ENCODE assay signal across 8 cellular contexts in the genomic region with DNA sequence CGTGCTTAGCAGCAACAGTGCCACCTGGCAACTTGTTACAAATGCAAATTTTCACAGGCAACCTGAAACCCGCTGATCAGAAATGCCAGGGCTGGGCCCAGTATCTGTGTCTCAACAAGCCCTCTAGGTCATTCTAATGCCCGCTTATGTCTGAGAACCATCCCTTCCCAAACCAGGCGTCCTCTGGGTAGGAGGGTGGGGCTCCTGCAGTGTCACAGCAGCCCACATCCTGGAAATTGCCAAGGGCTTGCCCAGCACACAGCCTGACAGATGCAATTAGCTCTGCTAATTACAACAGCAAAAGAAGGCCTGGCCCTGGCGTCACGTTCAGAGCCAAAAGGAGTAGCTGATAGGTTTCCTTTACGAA. TPM values are rescaled to one million over a fixed set of nuclear protein-coding genes. Genes with fewer than 3 reads are reported as not detected.
DNase-seq lines count a peak whose midpoint lies in the region; ATAC-seq and TF ChIP-seq lines count a peak whose summit lies in the region.

No MANE protein-coding gene starts in this region.

- H3K27me3 ChIP-seq in BLaER1 treated with 17β-estradiol and CSF1 and Interleukin-3, amounts not matched to agents 10 nM and 100 nM: no peaks in the 10 kb centered on the region
- H3K27me3 ChIP-seq in right cardiac atrium (ENCODE audit: control insufficient read depth, insufficient read depth): no peaks in the 10 kb centered on the region
- H3K27me3 ChIP-seq in hepatocyte: no peaks in the 10 kb centered on the region

- peak overlapping the region; percentile 94 to 99 (median 97) for H3K4me2 ChIP-seq in BLaER1 treated with 17β-estradiol and CSF1 and Interleukin-3, amounts not matched to agents 10 nM and 100 nM
- H3K4me2 ChIP-seq in hepatocyte: no peak overlapping the region

- H2AFZ ChIP-seq in hepatocyte: no peak overlapping the region

- peaks cover 0 to 56% (median 27%) of the 10 kb centered on the region in 11 experiments; a peak in 18 of 22 replicates for H3K36me3 ChIP-seq in BLaER1 treated with 17β-estradiol and CSF1 and Interleukin-3, amounts not matched to agents 10 nM and 100 nM
- no peaks in the 10 kb centered on the region for H3K36me3 ChIP-seq in hepatocyte (replicated peaks; ENCODE audit: insufficient read depth, low read depth)

- H3K27ac ChIP-seq in BLaER1 treated with 17β-estradiol and CSF1 and Interleukin-3, amounts not matched to agents 10 nM and 100 nM: peak overlapping the region; percentile 43 to 90 (median 84); a peak in 21 of 22 replicates
- H3K27ac ChIP-seq in right cardiac atrium (ENCODE audit: low read length) (peak overlapping the region; percentile 79), hepatocyte (no peak overlapping the region)

- intact Hi-C loops in right cardiac atrium (cut with DNase I): no loop called here

- peaks cover 14% of the 10 kb centered on the region for H3K36me3 Mint-ChIP-seq in T-cell

- POLR2A ChIA-PET in T-cell (lab: Charles Lee): interaction anchor here in 1 of 2 donors (0.7 to 1.4 kb wide), 2 partner anchors 14 to 201 kb away, joined by 3 to 4 read pairs; partner anchors contain the start of gene SFR1

- DNase-seq in T-cell (peak in 4 of 34 experiments; percentile 20 to 37 (median 27)), right cardiac atrium (peak in 1 of 3 donors; percentile 48), HPDE6-E6E7 (ENCODE audit: extremely low spot score) (no peak), hepatocyte (ENCODE audit: low spot score) (no peak)

- H3K9me3 Mint-ChIP-seq in T-cell: no peaks in the 10 kb centered on the region

- H3K4me3 Mint-ChIP-seq in T-cell: peak overlapping the region; percentile 62 to 85 (median 65)

- no peaks in the 10 kb centered on the region for H3K9me3 ChIP-seq in BLaER1 treated with 17β-estradiol and CSF1 and Interleukin-3, amounts not matched to agents 10 nM and 100 nM (replicated peaks in 1 of 11)
- no peaks in the 10 kb centered on the region for H3K9me3 ChIP-seq in right cardiac atrium (ENCODE audit: control insufficient read depth, low read length)
- no peaks in the 10 kb centered on the region for H3K9me3 ChIP-seq in hepatocyte (ENCODE audit: low read depth)

- CTCF ChIA-PET in T-cell (lab: Charles Lee): interaction anchor here (1.1 to 2.7 kb wide), 8 partner anchors 16 to 30 kb away, joined by 4 to 20 read pairs (median 9); partner anchors contain the start of gene ITPRIP (in 1 of the 2)

- peak overlapping the region in 7 of 10 experiments; percentile 1 to 66 (median 33); a peak in 11 of 20 replicates for H3K4me3 ChIP-seq in BLaER1 treated with 17β-estradiol and CSF1 and Interleukin-3, amounts not matched to agents 10 nM and 100 nM
- H3K4me3 ChIP-seq in right cardiac atrium (ENCODE audit: low read length) (no peak overlapping the region), hepatocyte (no peak overlapping the region)

- H3K9me2 ChIP-seq in hepatocyte (replicated peaks; ENCODE audit: insufficient read depth): no peaks in the 10 kb centered on the region

- no peak for TF ChIP-seq CTCF in hepatocyte (IDR thresholded peaks at IDR 0.05; ENCODE audit: poor library complexity)

- H4K20me1 ChIP-seq in BLaER1 treated with 17β-estradiol and CSF1 and Interleukin-3, amounts not matched to agents 10 nM and 100 nM: peaks cover 50 to 97% (median 61%) of the 10 kb centered on the region in 11 experiments
- peaks cover 3% of the 10 kb centered on the region for H4K20me1 ChIP-seq in hepatocyte (ENCODE audit: insufficient read depth, poor library complexity, severe bottlenecking)

- 40% methylated on average over 7 of the region's 7 CpGs for WGBS in right cardiac atrium
- WGBS in hepatocyte (ENCODE audit: low lambda C conversion rate, missing lambda C conversion rate): 85% methylated on average over 7 of the region's 7 CpGs

- H3K79me2 ChIP-seq in hepatocyte: peaks cover 87% of the 10 kb centered on the region

- peak overlapping the region; percentile 54 to 82 (median 73) for H3K9ac ChIP-seq in BLaER1 treated with 17β-estradiol and CSF1 and Interleukin-3, amounts not matched to agents 10 nM and 100 nM

- ATAC-seq in GM21717 (IDR thresholded peaks at IDR 0.05; ENCODE audit: unreplicated experiment): peak; percentile 52
- ATAC-seq in T-cell (replicated peaks in 1 of 4): peak; percentile 33 to 62 (median 60)
- ATAC-seq in right cardiac atrium: peak in 1 of 2 donors; percentile 8
- no peak for ATAC-seq in GM21515 (IDR thresholded peaks at IDR 0.05; ENCODE audit: unreplicated experiment)
- no peak for ATAC-seq in HG03139 (IDR thresholded peaks at IDR 0.05; ENCODE audit: unreplicated experiment)

- peaks cover 99 to 100% (median 100%) of the 10 kb centered on the region in 10 experiments for H3K4me1 ChIP-seq in BLaER1 treated with 17β-estradiol and CSF1 and Interleukin-3, amounts not matched to agents 10 nM and 100 nM
- H3K4me1 ChIP-seq in right cardiac atrium (ENCODE audit: control insufficient read depth, insufficient read depth, low read length) (peaks cover 78% of the 10 kb centered on the region), hepatocyte (ENCODE audit: insufficient read depth) (peaks cover 15% of the 10 kb centered on the region)

- no peaks in the 10 kb centered on the region for H3K27me3 Mint-ChIP-seq in T-cell

- H3K4me1 Mint-ChIP-seq in T-cell: peaks cover 98 to 100% (median 100%) of the 10 kb centered on the region in 3 donors

- peak overlapping the region; percentile 97 to 98 for H3K27ac Mint-ChIP-seq in T-cell

RNA-seq across cellular contexts. Expression of gene ITPRIP, which starts 15.9 kb away (rescaled TPM):
- total RNA-seq in T-cell: 10 to 100 TPM; 16.9 to 98.5 (median 25.0) TPM
- 10 to 100 TPM; 29.1 to 83.3 (median 41.9) TPM for total RNA-seq in right cardiac atrium
- 44.8 TPM for polyA plus RNA-seq in right cardiac atrium
- total RNA-seq in hepatocyte: 4.9 and 5.9 TPM in 2 replicates
- 7.9 and 9.0 TPM in 2 replicates for polyA plus RNA-seq in hepatocyte

RNA-seq across cellular contexts. Expression of gene CFAP58, which starts 31.2 kb away (rescaled TPM):
- not detected for total RNA-seq in T-cell
- total RNA-seq in right cardiac atrium: 1 to 10 TPM; 2.9 to 5.4 (median 3.4) TPM
- polyA plus RNA-seq in right cardiac atrium: 2.9 TPM
- total RNA-seq in hepatocyte: 0.17 and 0.20 TPM in 2 replicates
- polyA plus RNA-seq in hepatocyte: not detected in 2 replicates

RNA-seq across cellular contexts. Expression of gene GSTO2, which starts 53.4 kb away (rescaled TPM):
- total RNA-seq in T-cell (1 to 10 TPM in 4 of 5 donors, under 1 TPM in 1; 0.60 to 2.4 (median 1.9) TPM), right cardiac atrium (1 to 10 TPM in 1 of 4 donors, under 1 TPM in 3; 0.37 to 1.1 (median 0.72) TPM), hepatocyte (2.5 and 2.7 TPM in 2 replicates)
- polyA plus RNA-seq in right cardiac atrium (0.43 TPM), hepatocyte (0.37 and 1.4 TPM in 2 replicates)

Comparison
In these comparisons a context has a peak if more than half of its experiments do, and no peak if none do; other contexts are left out.
1. H3K4me3 ChIP-seq: peak in BLaER1 treated with 17β-estradiol and CSF1 and Interleukin-3, amounts not matched to agents 10 nM and 100 nM (7 of 10); none in right cardiac atrium (single experiment) and hepatocyte (single experiment).
2. ATAC-seq: peak in GM21717 (single experiment) and T-cell (4 of 4); none in GM21515 (single experiment) and HG03139 (single experiment).